In genomic region chr16:67843343-67843765, GRCh38 we compare ENCODE assay signal across 1 cellular context.
TF ChIP-seq lines count a peak whose summit lies in the region.

No MANE protein-coding gene starts in this region.

TF ChIP-seq in HepG2, 621 proteins besides CTCF, POLR2A, EP300 and RAD21 (continues in another document):
- TF ChIP-seq MIER2 (CRISPR knock-in tag; IDR thresholded peaks at IDR 0.05) (no peak), KLF11 (CRISPR knock-in tag; IDR thresholded peaks at IDR 0.05) (no peak), ZNF383 (CRISPR knock-in tag; IDR thresholded peaks at IDR 0.05; ENCODE audit: borderline replicate concordance) (no peak), ZIK1 (CRISPR knock-in tag; IDR thresholded peaks at IDR 0.05; ENCODE audit: borderline replicate concordance, low read depth) (0 out of 2 replicates have a peak, but pooled peaks have one; percentile 23), AGO2 (optimal IDR thresholded peaks at IDR 0.05; ENCODE audit: low read depth, low read length) (no peak), NAIF1 (CRISPR knock-in tag; IDR thresholded peaks at IDR 0.05; ENCODE audit: borderline replicate concordance) (no peak), ZNF776 (CRISPR knock-in tag; IDR thresholded peaks at IDR 0.05) (no peak), MATR3 (CRISPR knock-in tag; IDR thresholded peaks at IDR 0.05) (no peak), ZNF362 (CRISPR knock-in tag; IDR thresholded peaks at IDR 0.05; ENCODE audit: borderline replicate concordance) (no peak), ZSCAN31 (CRISPR knock-in tag; IDR thresholded peaks at IDR 0.05; ENCODE audit: low read depth) (no peak; the same call in 1 of the 2 replicates), NCOA1 (CRISPR knock-in tag; IDR thresholded peaks at IDR 0.05) (no peak), FOXC1 (CRISPR knock-in tag; IDR thresholded peaks at IDR 0.05; ENCODE audit: borderline replicate concordance) (no peak), ZNF616 (CRISPR knock-in tag; IDR thresholded peaks at IDR 0.05; ENCODE audit: low read depth) (no peak), RCOR2 (CRISPR knock-in tag; IDR thresholded peaks at IDR 0.05) (no peak), SMAD3 (CRISPR knock-in tag; IDR thresholded peaks at IDR 0.05) (no peak), ZNF501 (CRISPR knock-in tag; IDR thresholded peaks at IDR 0.05) (0 out of 2 replicates have a peak, but pooled peaks have one; percentile 2), ZNF484 (CRISPR knock-in tag; IDR thresholded peaks at IDR 0.05; ENCODE audit: borderline replicate concordance, low read depth) (no peak), TMF1 (CRISPR knock-in tag; IDR thresholded peaks at IDR 0.05; ENCODE audit: low read depth) (no peak), ZNF619 (CRISPR knock-in tag; IDR thresholded peaks at IDR 0.05) (no peak), ZSCAN5A (CRISPR knock-in tag; IDR thresholded peaks at IDR 0.05; ENCODE audit: borderline replicate concordance) (no peak), E2F2 (CRISPR knock-in tag; IDR thresholded peaks at IDR 0.05; ENCODE audit: borderline replicate concordance) (no peak), ZNF709 (CRISPR knock-in tag; IDR thresholded peaks at IDR 0.05) (no peak), GFI1 (CRISPR knock-in tag; IDR thresholded peaks at IDR 0.05; ENCODE audit: borderline replicate concordance) (0 out of 2 replicates have a peak, but pooled peaks have one; percentile 48), HDAC2 (CRISPR knock-in tag; IDR thresholded peaks at IDR 0.05) (no peak), NFKBIZ (CRISPR knock-in tag; IDR thresholded peaks at IDR 0.05) (0 out of 2 replicates have a peak, but pooled peaks have one; percentile 3), ZNF34 (CRISPR knock-in tag; IDR thresholded peaks at IDR 0.05; ENCODE audit: borderline replicate concordance) (no peak), NFAT5 (CRISPR knock-in tag; IDR thresholded peaks at IDR 0.05) (no peak), ZNF768 (CRISPR knock-in tag; IDR thresholded peaks at IDR 0.05) (no peak), ATF3 (CRISPR knock-in tag; IDR thresholded peaks at IDR 0.05) (no peak), ATF7 (IDR thresholded peaks at IDR 0.05) (no peak), ATF7 (CRISPR knock-in tag; IDR thresholded peaks at IDR 0.05) (no peak), PBX3 (CRISPR knock-in tag; IDR thresholded peaks at IDR 0.05; ENCODE audit: borderline replicate concordance) (no peak), ZFP36 (IDR thresholded peaks at IDR 0.05; ENCODE audit: borderline replicate concordance, low read depth, low read length, partially characterized antibody) (no peak), CREB3 (CRISPR knock-in tag; IDR thresholded peaks at IDR 0.05) (no peak), ZNF546 (CRISPR knock-in tag; conservative IDR thresholded peaks at IDR 0.05) (peak; percentile 17; the same call in 1 of the 2 replicates), FIP1L1 (IDR thresholded peaks at IDR 0.05; ENCODE audit: borderline replicate concordance, insufficient read depth, low read depth, low read length) (no peak), GPN1 (CRISPR knock-in tag; IDR thresholded peaks at IDR 0.05; ENCODE audit: borderline replicate concordance) (no peak), MBNL3 (CRISPR knock-in tag; conservative IDR thresholded peaks at IDR 0.05) (no peak), ZNF558 (CRISPR knock-in tag; IDR thresholded peaks at IDR 0.05; ENCODE audit: borderline replicate concordance) (no peak), SIN3A (IDR thresholded peaks at IDR 0.05; ENCODE audit: borderline replicate concordance, low read depth, low read length) (peak; percentile 1; the same call in 1 of the 2 replicates), IRF1 (CRISPR knock-in tag; IDR thresholded peaks at IDR 0.05; ENCODE audit: low read depth) (no peak), NR3C1 (CRISPR knock-in tag; IDR thresholded peaks at IDR 0.05) (no peak), PHF21A (CRISPR knock-in tag; IDR thresholded peaks at IDR 0.05) (0 out of 2 replicates have a peak, but pooled peaks have one; percentile 0), ZNF280B (CRISPR knock-in tag; IDR thresholded peaks at IDR 0.05; ENCODE audit: borderline replicate concordance) (no peak; the same call in 1 of the 2 replicates), THAP9 (CRISPR knock-in tag; IDR thresholded peaks at IDR 0.05; ENCODE audit: borderline replicate concordance) (no peak), HMG20A (CRISPR knock-in tag; IDR thresholded peaks at IDR 0.05; ENCODE audit: borderline replicate concordance) (no peak), CHCHD3 (CRISPR knock-in tag; IDR thresholded peaks at IDR 0.05) (no peak), ZBTB14 (CRISPR knock-in tag; IDR thresholded peaks at IDR 0.05) (no peak), ZNF891 (CRISPR knock-in tag; IDR thresholded peaks at IDR 0.05) (no peak), ADNP (CRISPR knock-in tag; IDR thresholded peaks at IDR 0.05) (no peak)
